1 cellular context compared by ENCODE assay signal in genomic region chr16:15640966-15641365, GRCh38.
TF ChIP-seq lines count a peak whose summit lies in the region.

No MANE protein-coding gene starts in this region.

TF ChIP-seq in HepG2, 621 proteins besides CTCF, POLR2A, EP300 and RAD21:
- TF ChIP-seq ZNF780A (CRISPR knock-in tag; IDR thresholded peaks at IDR 0.05) (no peak), HOMEZ (CRISPR knock-in tag; IDR thresholded peaks at IDR 0.05; ENCODE audit: low read depth) (0 out of 2 replicates have a peak, but pooled peaks have one; percentile 0), MTF2 (CRISPR knock-in tag; IDR thresholded peaks at IDR 0.05; ENCODE audit: borderline replicate concordance) (no peak), ZNF296 (CRISPR knock-in tag; conservative IDR thresholded peaks at IDR 0.05) (no peak), RFX3 (CRISPR knock-in tag; IDR thresholded peaks at IDR 0.05) (0 out of 2 replicates have a peak, but pooled peaks have one; percentile 19)
